In the genomic region with DNA sequence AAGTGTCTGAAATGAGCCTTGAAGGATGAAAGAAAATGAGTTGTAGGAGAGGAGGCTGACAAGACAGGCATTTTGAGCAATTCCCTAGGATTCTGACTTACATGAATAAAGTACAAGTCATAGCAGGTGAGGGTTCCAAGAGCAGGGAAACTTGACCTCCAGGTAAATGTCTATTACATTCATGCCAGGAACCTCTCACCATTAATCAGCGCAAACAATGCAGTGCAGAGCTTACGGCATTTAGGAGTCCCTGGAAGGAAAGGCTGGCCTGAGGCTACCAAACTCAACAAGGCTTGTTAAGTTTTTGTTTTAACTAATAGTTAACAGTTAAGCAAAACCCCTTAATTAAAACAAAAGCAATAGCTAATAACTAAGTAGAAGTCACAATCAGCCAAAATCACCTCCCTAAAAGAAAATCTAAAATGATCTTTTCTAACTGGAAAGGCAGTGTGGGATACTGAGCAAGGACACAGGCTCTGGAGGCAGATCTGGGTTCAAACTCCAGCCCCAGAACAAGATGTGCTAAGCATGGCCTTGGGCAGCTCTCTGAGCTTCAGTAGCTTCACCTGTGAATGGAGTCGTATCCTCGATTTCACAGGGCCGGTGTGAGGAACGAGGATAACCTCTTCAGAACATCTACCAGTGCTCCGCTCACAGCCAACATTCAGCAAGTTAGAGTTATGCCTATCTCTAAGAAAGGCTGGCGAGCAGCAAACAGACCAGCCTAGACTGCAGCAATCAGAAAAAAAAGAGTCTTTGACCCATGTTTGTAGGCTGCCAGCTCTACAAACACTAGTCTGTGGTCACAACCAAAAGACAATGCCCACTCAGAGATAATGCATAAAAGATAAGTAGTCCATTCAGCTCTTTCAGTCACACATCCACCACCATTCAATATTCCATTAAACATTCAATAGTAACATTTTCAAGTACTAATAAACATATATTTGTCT, we compare ENCODE assay signal across 11 cellular contexts. TPM values are rescaled to one million over a fixed set of nuclear protein-coding genes. Genes with fewer than 3 reads are reported as not detected.
DNase-seq lines count a peak whose midpoint lies in the region; ATAC-seq and TF ChIP-seq lines count a peak whose summit lies in the region.
"Had no signal": no experiment of that assay in that cellular context is flagged by ENCODE, and none has a peak within 500 bp of the region (broad histone marks: within the 10 kb centered on the region; RNA-seq: fewer than 3 reads in every experiment).

No MANE protein-coding gene starts in this region.

- no peak overlapping the region for H3K4me2 ChIP-seq in OCI-LY7 (ENCODE audit: low read length)

- peak overlapping the region in 2 of 7 donors; percentile 9 to 54 for H3K4me3 Mint-ChIP-seq in CD8-positive, alpha-beta memory T cell
- H3K4me3 Mint-ChIP-seq in naive thymus-derived CD8-positive, alpha-beta T cell, result peak overlapping the region in 3 of 10 donors; percentile 2 to 49 (median 15)

- H3K36me3 Mint-ChIP-seq in CD8-positive, alpha-beta memory T cell, result peaks cover 0 to 8% (median 7%) of the 10 kb centered on the region in 3 donors
- H3K36me3 Mint-ChIP-seq in naive thymus-derived CD8-positive, alpha-beta T cell, result peaks cover 5 to 7% (median 7%) of the 10 kb centered on the region in 3 donors

- ATAC-seq in naive thymus-derived CD8-positive, alpha-beta T cell, result no peak
- ATAC-seq in HG02588 (IDR thresholded peaks at IDR 0.05; ENCODE audit: unreplicated experiment), result no peak

- CTCF ChIA-PET in CD8-positive, alpha-beta memory T cell (lab: Charles Lee), result interaction anchor here (1.1 to 2.6 kb wide), 3 partner anchors 10 to 116 kb away, joined by 3 to 8 read pairs (median 4); a partner anchor contains a TSS
- CTCF ChIA-PET in OCI-LY7 (lab: Charles Lee; ENCODE audit: unreplicated experiment), result no interaction called here

- H3K36me3 ChIP-seq in CD8-positive, alpha-beta memory T cell (ENCODE audit: insufficient read depth, low read length), result no peaks in the 10 kb centered on the region
- H3K36me3 ChIP-seq in breast epithelium, result no peaks in the 10 kb centered on the region
- H3K36me3 ChIP-seq in OCI-LY7 (ENCODE audit: insufficient read depth, low read length), result peaks cover 12% of the 10 kb centered on the region
- H3K36me3 ChIP-seq: tibial nerve had no signal

- no peak for TF ChIP-seq CTCF in breast epithelium (IDR thresholded peaks at IDR 0.05)
- TF ChIP-seq CTCF in OCI-LY7 (conservative IDR thresholded peaks at IDR 0.05; ENCODE audit: low read length), result no peak

- no peak overlapping the region for H3K27ac ChIP-seq in CD8-positive, alpha-beta memory T cell (ENCODE audit: low read depth, low read length)
- peak overlapping the region; percentile 28 to 46 for H3K27ac ChIP-seq in breast epithelium
- H3K27ac ChIP-seq in OCI-LY7 (ENCODE audit: low read depth, low read length, poor library complexity, severe bottlenecking), result no peak overlapping the region

- intact Hi-C loops in breast epithelium (cut with DNase I; ENCODE audit: low total_unique reads), result no loop called here
- intact Hi-C loops in OCI-LY7 (cut with micrococcal nuclease; ENCODE audit: unreplicated experiment), result no loop called here

- no peak overlapping the region for H2AFZ ChIP-seq in OCI-LY7 (ENCODE audit: low read length)

- peaks cover 86% of the 10 kb centered on the region for H3K79me2 ChIP-seq in OCI-LY7 (ENCODE audit: insufficient read depth, low read depth, low read length)

- H3K9me2 ChIP-seq in OCI-LY7 (ENCODE audit: insufficient read depth, low read length), result no peaks in the 10 kb centered on the region

- peaks cover 13% of the 10 kb centered on the region; the same call in 1 of the 2 replicates for H4K20me1 ChIP-seq in OCI-LY7 (ENCODE audit: insufficient read depth, low read length)

- H3K27me3 ChIP-seq in CD8-positive, alpha-beta memory T cell (ENCODE audit: insufficient read depth, low read length, poor library complexity, severe bottlenecking), result no peaks in the 10 kb centered on the region
- H3K27me3 ChIP-seq in breast epithelium, result no peaks in the 10 kb centered on the region
- H3K27me3 ChIP-seq: tibial nerve had no signal

- peaks cover 51% of the 10 kb centered on the region for H3K4me1 ChIP-seq in CD8-positive, alpha-beta memory T cell (ENCODE audit: insufficient read depth, low read length)
- H3K4me1 ChIP-seq in breast epithelium, result peaks cover 0 to 25% of the 10 kb centered on the region in 2 donors
- peaks cover 43% of the 10 kb centered on the region for H3K4me1 ChIP-seq in OCI-LY7 (ENCODE audit: insufficient read depth, low read length, poor library complexity, severe bottlenecking)

- H3K27me3 Mint-ChIP-seq in CD8-positive, alpha-beta memory T cell, result no peaks in the 10 kb centered on the region
- no peaks in the 10 kb centered on the region for H3K27me3 Mint-ChIP-seq in naive thymus-derived CD8-positive, alpha-beta T cell

- no peak for TF ChIP-seq POLR2A in breast epithelium (IDR thresholded peaks at IDR 0.05)

- POLR2A ChIA-PET in CD8-positive, alpha-beta memory T cell (lab: Charles Lee), result no interaction called here
- POLR2A ChIA-PET in naive thymus-derived CD8-positive, alpha-beta T cell (lab: Charles Lee), result interaction anchor here (1.9 to 4.0 kb wide), 3 partner anchors 10 to 19 kb away, joined by 6 to 17 read pairs (median 10); no protein-coding TSS in a partner anchor
- POLR2A ChIA-PET in OCI-LY7 (lab: Charles Lee), result interaction anchor here (0.6 to 1.6 kb wide), 8 partner anchors 8 to 28 kb away, joined by 3 to 7 read pairs (median 4); no protein-coding TSS in a partner anchor

- peak overlapping the region; percentile 12 to 73 (median 38) for H3K27ac Mint-ChIP-seq in CD8-positive, alpha-beta memory T cell
- H3K27ac Mint-ChIP-seq in naive thymus-derived CD8-positive, alpha-beta T cell, result peak overlapping the region; percentile 42 to 88 (median 68)

- no TSS peak for BruUV-seq in OCI-LY7 (replicated peaks; lab: Mats Ljungman, UMichigan)

- H3K4me1 Mint-ChIP-seq in CD8-positive, alpha-beta memory T cell, result peaks cover 55 to 78% (median 58%) of the 10 kb centered on the region in 3 donors
- peaks cover 34 to 78% (median 64%) of the 10 kb centered on the region in 4 donors for H3K4me1 Mint-ChIP-seq in naive thymus-derived CD8-positive, alpha-beta T cell

- H3K4me3 ChIP-seq in CD8-positive, alpha-beta memory T cell (ENCODE audit: low read length), result no peak overlapping the region
- H3K4me3 ChIP-seq in breast epithelium, result no peak overlapping the region
- no peak overlapping the region for H3K4me3 ChIP-seq in OCI-LY7 (ENCODE audit: low read depth, low read length, poor library complexity, severe bottlenecking)
- H3K4me3 ChIP-seq: tibial nerve had no signal

- H3K9me3 Mint-ChIP-seq in CD8-positive, alpha-beta memory T cell, result peaks cover 0 to 11% (median 8%) of the 10 kb centered on the region in 5 donors
- H3K9me3 Mint-ChIP-seq in naive thymus-derived CD8-positive, alpha-beta T cell, result peaks cover 0 to 22% (median 6%) of the 10 kb centered on the region in 9 donors

- no peak for DNase-seq in CD8-positive, alpha-beta memory T cell
- DNase-seq in M059J (ENCODE audit: low read depth), result peak; percentile 70
- DNase-seq in breast epithelium (ENCODE audit: low spot score in 2 of 2), result no peak
- DNase-seq in naive thymus-derived CD8-positive, alpha-beta T cell, result no peak
- no peak for DNase-seq in OCI-LY7 (ENCODE audit: low spot score)
- no peak for DNase-seq in GF-D8 (lab: John Stamatoyannopoulos, UW)
- DNase-seq in NOMO-1 treated with DMSO at 0.1 percent for 48 hours (lab: John Stamatoyannopoulos, UW; ENCODE audit: unreplicated experiment), result no peak
- DNase-seq: stimulated activated CD4-positive, alpha-beta T cell treated with anti-CD3 and anti-CD28 coated beads, Interleukin-12 subunit alpha, Interleukin-12 subunit beta, amount 100 ng/mL, for 4 hours; SW 1271 had no signal

- H3K9me3 ChIP-seq in CD8-positive, alpha-beta memory T cell (ENCODE audit: low read length), result peaks cover 6% of the 10 kb centered on the region
- peaks cover 0 to 7% of the 10 kb centered on the region in 2 donors for H3K9me3 ChIP-seq in breast epithelium
- H3K9me3 ChIP-seq in OCI-LY7 (ENCODE audit: low read length), result peaks cover 12% of the 10 kb centered on the region

RNA-seq across cellular contexts. Expression of a gene that starts 16.9 kb away (rescaled TPM):
- 10 to 100 TPM; 52.0 TPM for total RNA-seq in CD8-positive, alpha-beta memory T cell
- polyA plus RNA-seq in CD8-positive, alpha-beta memory T cell, result 11.7 TPM
- total RNA-seq in M059J (2014; rRNA removed; shearing (Covaris generic)), result 1.7 and 5.2 TPM in 2 replicates
- 10 to 100 TPM; 21.6 to 31.9 (median 26.7) TPM for total RNA-seq in breast epithelium
- total RNA-seq in naive thymus-derived CD8-positive, alpha-beta T cell, result 10 to 100 TPM; 34.4 to 34.8 TPM
- polyA plus RNA-seq in naive thymus-derived CD8-positive, alpha-beta T cell, result 10 to 100 TPM in 1 of 3 donors, 1 to 10 TPM in 2; 7.6 to 10.2 (median 9.6) TPM
- total RNA-seq in OCI-LY7 (2014; rRNA removed; shearing (Covaris generic)), result 8.3 and 11.4 TPM in 2 replicates
- 29.7 and 30.6 TPM in 2 replicates for total RNA-seq in OCI-LY7 (2022)

RNA-seq across cellular contexts. Expression of a gene that starts 47.7 kb away (rescaled TPM):
- total RNA-seq in CD8-positive, alpha-beta memory T cell, result 10 to 100 TPM in 1 of 2 experiments, 1 to 10 TPM in 1; 9.8 to 11.1 TPM
- polyA plus RNA-seq in CD8-positive, alpha-beta memory T cell, result 4.6 TPM
- 40.4 and 42.8 TPM in 2 replicates for total RNA-seq in M059J (2014; rRNA removed; shearing (Covaris generic))
- total RNA-seq in breast epithelium, result 10 to 100 TPM; 43.0 to 76.0 (median 56.3) TPM
- 10 to 100 TPM; 13.4 to 16.2 TPM for total RNA-seq in naive thymus-derived CD8-positive, alpha-beta T cell
- 10 to 100 TPM in 2 of 3 donors, 1 to 10 TPM in 1; 8.7 to 16.4 (median 13.6) TPM for polyA plus RNA-seq in naive thymus-derived CD8-positive, alpha-beta T cell
- 4.0 and 8.7 TPM in 2 replicates for total RNA-seq in OCI-LY7 (2014; rRNA removed; shearing (Covaris generic))
- total RNA-seq in OCI-LY7 (2022), result 19.9 and 21.0 TPM in 2 replicates

Comparison
In these comparisons a context has a peak if more than half of its experiments do, and no peak if none do; other contexts are left out.
1. H3K27ac ChIP-seq: peak in breast epithelium (2 of 2); none in CD8-positive, alpha-beta memory T cell (single experiment) and OCI-LY7 (single experiment).